27 cellular contexts compared by ENCODE assay signal in genomic region chr2:22209545-22209944, GRCh38.
"Had no signal": no experiment of that assay in that cellular context is flagged by ENCODE, and none has a peak within 500 bp of the region (broad histone marks: within the 10 kb centered on the region; RNA-seq: fewer than 3 reads in every experiment).

No MANE protein-coding gene starts in this region.

- H3K9me3 ChIP-seq: ascending aorta, SJSA1 had no signal

- H3K9ac ChIP-seq: SK-N-SH had no signal

- ATAC-seq: activated CD8-positive, alpha-beta T cell treated with anti-CD3 and anti-CD28 coated beads for 36 hours; activated T-cell treated with anti-CD3 and anti-CD28 coated beads, Interleukin-2, amount 50 U/mL, for 72 hours; activated T-helper 17 cell treated with anti-CD3 and anti-CD28 coated beads, Interleukin-2, amount 50 U/mL, for 72 hours; Panc1 had no signal

- H3K4me2 ChIP-seq: SK-N-SH had no signal

- H3K27me3 ChIP-seq: ascending aorta, cardiac muscle cell, SJSA1 had no signal

- H3K36me3 ChIP-seq: ascending aorta, cardiac muscle cell, SJSA1 had no signal

- H3K27ac ChIP-seq: ascending aorta, cardiac muscle cell, SJSA1 had no signal

- DNase-seq: activated CD4-positive, alpha-beta T cell treated with anti-CD3 and anti-CD28 coated beads, Interleukin-2, amount 10 ng/mL, durations not matched to agents 24 days and 14 days; activated CD4-positive, alpha-beta T cell treated with anti-CD3 and anti-CD28 coated beads, Interleukin-2, amount 50 U/mL, for 4 hours; activated CD8-positive, alpha-beta T cell treated with anti-CD3 and anti-CD28 coated beads for 36 hours; activated effector memory CD4-positive, alpha-beta T cell treated with anti-CD3 and anti-CD28 coated beads, Interleukin-2, amount 50 U/mL, for 16 hours; activated naive CD4-positive, alpha-beta T cell; activated naive CD4-positive, alpha-beta T cell treated with anti-CD3 and anti-CD28 coated beads, Interleukin-2, amount 50 U/mL, for 16 hours; activated naive CD8-positive, alpha-beta T cell treated with anti-CD3 and anti-CD28 coated beads for 36 hours; activated T-cell treated with anti-CD3 and anti-CD28 coated beads, Interleukin-2, amount 50 U/mL, for 1 hour; activated T-cell treated with anti-CD3 and anti-CD28 coated beads, Interleukin-2, amount 50 U/mL, for 72 hours; amygdala; Karpas-422; NCI-H1048; NCI-H1105 treated with DMSO at 0.1 percent for 48 hours; NCI-H1436; NCI-H1694; NCI-H1930; NCI-H2081 treated with DMSO at 0.1 percent for 48 hours; NCI-H345; NCI-H526; NCI-H748 treated with DMSO at 0.1 percent for 48 hours; SHP77 treated with DMSO at 0.1 percent for 48 hours; SK-N-SH had no signal

- H3K4me3 ChIP-seq: ascending aorta, cardiac muscle cell, SJSA1 had no signal

- H3K4me1 ChIP-seq: ascending aorta, SJSA1 had no signal
